19 cellular contexts compared by ENCODE assay signal in genomic region chr13:29524176-29524575, GRCh38.
DNase-seq lines count a peak whose midpoint lies in the region; ATAC-seq and TF ChIP-seq lines count a peak whose summit lies in the region.
"Had no signal": no experiment of that assay in that cellular context is flagged by ENCODE, and none has a peak within 500 bp of the region (broad histone marks: within the 10 kb centered on the region; RNA-seq: fewer than 3 reads in every experiment).

No MANE protein-coding gene starts in this region.

- H2AFZ ChIP-seq in trophoblast cell (ENCODE audit: insufficient read depth, low read length, poor library complexity): no peak overlapping the region

- peak overlapping the region; percentile 39 to 80 (median 63); a peak in 21 of 22 replicates for H3K4me2 ChIP-seq in BLaER1 treated with 17β-estradiol and CSF1 and Interleukin-3, amounts not matched to agents 10 nM and 100 nM
- no peak overlapping the region for H3K4me2 ChIP-seq in trophoblast cell (ENCODE audit: low read length)
- H3K4me2 ChIP-seq: KMS-11 had no signal

- DNase-seq in cardiac fibroblast (ENCODE audit: low read depth in 2 of 2) (peak; percentile 79 to 96), Right ventricle myocardium superior (peak; percentile 90), trophoblast cell (no peak), ecto neural progenitor cell (ENCODE audit: low spot score) (no peak)
- DNase-seq: activated naive CD4-positive, alpha-beta T cell treated with anti-CD3 and anti-CD28 coated beads, Interleukin-2, amount 10 ng/mL, durations not matched to agents 7 days and 5 days; activated T-cell treated with anti-CD3 and anti-CD28 coated beads, Interleukin-2, amount 50 U/mL, for 48 hours; CD4-positive, CD25-positive, alpha-beta regulatory T cell; cortex of kidney; DMS153; kidney glomerular epithelial cell; NCI-H187; NCI-H748 treated with DMSO at 0.1 percent for 48 hours; uterus had no signal

- 0 out of 22 replicates have a peak, but pooled peaks cover 0 to 2% (median 0%) of the 10 kb centered on the region in 11 experiments for H3K9me3 ChIP-seq in BLaER1 treated with 17β-estradiol and CSF1 and Interleukin-3, amounts not matched to agents 10 nM and 100 nM (replicated peaks in 1 of 11)
- H3K9me3 ChIP-seq in trophoblast cell (ENCODE audit: insufficient read depth, low read depth, low read length): no peaks in the 10 kb centered on the region
- H3K9me3 ChIP-seq: HAP-1, uterus had no signal

- H4K20me1 ChIP-seq in BLaER1 treated with 17β-estradiol and CSF1 and Interleukin-3, amounts not matched to agents 10 nM and 100 nM: peaks cover 0 to 98% (median 21%) of the 10 kb centered on the region in 11 experiments; a peak in 15 of 22 replicates

- H4K8ac ChIP-seq in trophoblast cell (ENCODE audit: low read depth, low read length): no peak overlapping the region

- H4K12ac ChIP-seq in trophoblast cell (ENCODE audit: low read depth, low read length): no peak overlapping the region

- no peak overlapping the region for H2BK120ac ChIP-seq in trophoblast cell (ENCODE audit: insufficient read depth, low read length, poor library complexity)

- H3K27me3 ChIP-seq in BLaER1 treated with 17β-estradiol and CSF1 and Interleukin-3, amounts not matched to agents 10 nM and 100 nM: no peaks in the 10 kb centered on the region
- no peaks in the 10 kb centered on the region for H3K27me3 ChIP-seq in trophoblast cell (ENCODE audit: insufficient read depth, low read length)
- H3K27me3 ChIP-seq: uterus had no signal

- TF ChIP-seq CTCF in cardiac fibroblast (IDR thresholded peaks at IDR 0.05; ENCODE audit: low read depth, low read length): no peak

- H3K36me3 ChIP-seq in BLaER1 treated with 17β-estradiol and CSF1 and Interleukin-3, amounts not matched to agents 10 nM and 100 nM: peaks cover 89 to 100% (median 100%) of the 10 kb centered on the region in 11 experiments
- peaks cover 40 to 52% of the 10 kb centered on the region in 2 experiments for H3K36me3 ChIP-seq in trophoblast cell (ENCODE audit: control insufficient read depth in 1 of 2, insufficient read depth in 2 of 2, low read length in 2 of 2)
- H3K36me3 ChIP-seq: uterus had no signal

- peaks cover 19% of the 10 kb centered on the region for H3K79me1 ChIP-seq in trophoblast cell (ENCODE audit: low read length)

- H3K27ac ChIP-seq in BLaER1 treated with 17β-estradiol and CSF1 and Interleukin-3, amounts not matched to agents 10 nM and 100 nM: peak overlapping the region in 7 of 11 experiments; percentile 14 to 51 (median 33); a peak in 11 of 22 replicates
- no peak overlapping the region for H3K27ac ChIP-seq in trophoblast cell (ENCODE audit: low read depth, low read length)
- H3K27ac ChIP-seq: KMS-11 had no signal

- no peak overlapping the region for H3K23ac ChIP-seq in trophoblast cell (ENCODE audit: low read length)

- peak overlapping the region; percentile 47 for H4K91ac ChIP-seq in trophoblast cell (ENCODE audit: low read depth, low read length)

- no peak overlapping the region for H2BK5ac ChIP-seq in trophoblast cell (ENCODE audit: low read depth, low read length, poor library complexity)

- H3K14ac ChIP-seq in trophoblast cell (ENCODE audit: low read length): no peak overlapping the region

- no peak overlapping the region for H3K4ac ChIP-seq in trophoblast cell (ENCODE audit: low read depth, low read length)

- H2AK5ac ChIP-seq in trophoblast cell (ENCODE audit: low read length): no peak overlapping the region

- H3K4me3 ChIP-seq in BLaER1 treated with 17β-estradiol and CSF1 and Interleukin-3, amounts not matched to agents 10 nM and 100 nM: no peak overlapping the region
- H3K4me3 ChIP-seq in cardiac fibroblast (replicated peaks in 1 of 2; ENCODE audit: low read depth in 2 of 2, low read length in 2 of 2) (no peak overlapping the region), trophoblast cell (ENCODE audit: low read depth, low read length) (no peak overlapping the region)
- H3K4me3 ChIP-seq: HAP-1, uterus had no signal

- no peak overlapping the region for H3K18ac ChIP-seq in trophoblast cell (ENCODE audit: low read length)

- ATAC-seq in Right ventricle myocardium superior (ENCODE audit: poor library complexity): peak; percentile 83
- ATAC-seq in GM21825 (IDR thresholded peaks at IDR 0.05; ENCODE audit: unreplicated experiment): no peak
- ATAC-seq in GM21528 (IDR thresholded peaks at IDR 0.05; ENCODE audit: low FRiP score, unreplicated experiment): no peak
- ATAC-seq in HG03521 (IDR thresholded peaks at IDR 0.05; ENCODE audit: unreplicated experiment): no peak

- H2BK12ac ChIP-seq in trophoblast cell (ENCODE audit: low read length): peak overlapping the region; percentile 60

- H3K9ac ChIP-seq in BLaER1 treated with 17β-estradiol and CSF1 and Interleukin-3, amounts not matched to agents 10 nM and 100 nM: peak overlapping the region in 4 of 11 experiments; percentile 10 to 27 (median 18); a peak in 5 of 22 replicates
- no peak overlapping the region for H3K9ac ChIP-seq in trophoblast cell (ENCODE audit: low read length)
- H3K9ac ChIP-seq: KMS-11 had no signal

- intact Hi-C loops in Right ventricle myocardium superior (cut with DNase I): no loop called here

- WGBS in trophoblast cell (ENCODE audit: extremely low coverage, insufficient coverage, insufficient read length): no CpG with 5 or more reads among the region's 17 CpGs

- H3K4me1 ChIP-seq in BLaER1 treated with 17β-estradiol and CSF1 and Interleukin-3, amounts not matched to agents 10 nM and 100 nM: peaks cover 14 to 39% (median 34%) of the 10 kb centered on the region in 10 experiments
- peaks cover 9 to 16% of the 10 kb centered on the region in 2 experiments for H3K4me1 ChIP-seq in trophoblast cell (ENCODE audit: control insufficient read depth in 1 of 2, insufficient read depth in 2 of 2, low read length in 2 of 2)
- H3K4me1 ChIP-seq: HAP-1, uterus had no signal

- H3K79me2 ChIP-seq in trophoblast cell (ENCODE audit: control insufficient read depth, insufficient read depth, low read length, poor library complexity): no peaks in the 10 kb centered on the region

Comparison
In these comparisons a context has a peak if more than half of its experiments do, and no peak if none do; other contexts are left out.
1. DNase-seq: peak in cardiac fibroblast (2 of 2) and Right ventricle myocardium superior (single experiment); none in trophoblast cell (0 of 2) and ecto neural progenitor cell (single experiment).